Comparison of ENCODE assay signal across 1 cellular context in the genomic region with DNA sequence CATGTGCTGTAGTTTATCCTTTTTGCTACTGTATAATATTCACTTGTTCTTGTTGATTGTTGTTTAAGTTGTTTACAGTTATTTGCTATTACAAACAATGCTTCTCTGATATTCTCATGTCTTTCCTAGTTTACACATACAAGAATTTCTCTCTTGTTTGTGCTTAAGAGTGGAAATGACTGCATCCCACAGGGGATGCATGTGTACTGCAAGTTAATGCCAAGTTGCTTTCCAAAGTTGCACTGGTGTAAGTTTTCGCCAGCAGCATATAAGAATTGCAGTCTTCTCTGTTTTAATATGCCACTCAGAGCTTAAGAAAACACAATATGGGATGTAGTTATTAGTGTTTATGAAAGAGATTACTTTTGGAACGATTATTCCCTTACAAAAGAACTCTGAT.
TF ChIP-seq lines count a peak whose summit lies in the region.

No MANE protein-coding gene starts in this region.

TF ChIP-seq in WTC11, 78 proteins besides CTCF, POLR2A, EP300 and RAD21 (continued from another document):
- TF ChIP-seq RELA (CRISPR knock-in tag; IDR thresholded peaks at IDR 0.05; ENCODE audit: borderline replicate concordance) (no peak), ZNF396 (CRISPR knock-in tag; IDR thresholded peaks at IDR 0.05; ENCODE audit: borderline replicate concordance) (no peak)
- TF ChIP-seq, protein P1, sequence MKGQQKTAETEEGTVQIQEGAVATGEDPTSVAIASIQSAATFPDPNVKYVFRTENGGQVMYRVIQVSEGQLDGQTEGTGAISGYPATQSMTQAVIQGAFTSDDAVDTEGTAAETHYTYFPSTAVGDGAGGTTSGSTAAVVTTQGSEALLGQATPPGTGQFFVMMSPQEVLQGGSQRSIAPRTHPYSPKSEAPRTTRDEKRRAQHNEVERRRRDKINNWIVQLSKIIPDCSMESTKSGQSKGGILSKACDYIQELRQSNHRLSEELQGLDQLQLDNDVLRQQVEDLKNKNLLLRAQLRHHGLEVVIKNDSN (CRISPR knock-in tag; IDR thresholded peaks at IDR 0.05) = no peak
- TF ChIP-seq, protein P2, sequence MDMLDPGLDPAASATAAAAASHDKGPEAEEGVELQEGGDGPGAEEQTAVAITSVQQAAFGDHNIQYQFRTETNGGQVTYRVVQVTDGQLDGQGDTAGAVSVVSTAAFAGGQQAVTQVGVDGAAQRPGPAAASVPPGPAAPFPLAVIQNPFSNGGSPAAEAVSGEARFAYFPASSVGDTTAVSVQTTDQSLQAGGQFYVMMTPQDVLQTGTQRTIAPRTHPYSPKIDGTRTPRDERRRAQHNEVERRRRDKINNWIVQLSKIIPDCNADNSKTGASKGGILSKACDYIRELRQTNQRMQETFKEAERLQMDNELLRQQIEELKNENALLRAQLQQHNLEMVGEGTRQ (CRISPR knock-in tag; IDR thresholded peaks at IDR 0.05) = no peak
- TF ChIP-seq, protein P3, sequence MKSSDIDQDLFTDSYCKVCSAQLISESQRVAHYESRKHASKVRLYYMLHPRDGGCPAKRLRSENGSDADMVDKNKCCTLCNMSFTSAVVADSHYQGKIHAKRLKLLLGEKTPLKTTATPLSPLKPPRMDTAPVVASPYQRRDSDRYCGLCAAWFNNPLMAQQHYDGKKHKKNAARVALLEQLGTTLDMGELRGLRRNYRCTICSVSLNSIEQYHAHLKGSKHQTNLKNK (CRISPR knock-in tag; IDR thresholded peaks at IDR 0.05) = no peak
- TF ChIP-seq, protein P4, sequence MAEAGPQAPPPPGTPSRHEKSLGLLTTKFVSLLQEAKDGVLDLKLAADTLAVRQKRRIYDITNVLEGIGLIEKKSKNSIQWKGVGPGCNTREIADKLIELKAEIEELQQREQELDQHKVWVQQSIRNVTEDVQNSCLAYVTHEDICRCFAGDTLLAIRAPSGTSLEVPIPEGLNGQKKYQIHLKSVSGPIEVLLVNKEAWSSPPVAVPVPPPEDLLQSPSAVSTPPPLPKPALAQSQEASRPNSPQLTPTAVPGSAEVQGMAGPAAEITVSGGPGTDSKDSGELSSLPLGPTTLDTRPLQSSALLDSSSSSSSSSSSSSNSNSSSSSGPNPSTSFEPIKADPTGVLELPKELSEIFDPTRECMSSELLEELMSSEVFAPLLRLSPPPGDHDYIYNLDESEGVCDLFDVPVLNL (CRISPR knock-in tag; IDR thresholded peaks at IDR 0.05; ENCODE audit: borderline replicate concordance, low read depth) = no peak
